ENCODE assay signal across 15 cellular contexts in the genomic region with DNA sequence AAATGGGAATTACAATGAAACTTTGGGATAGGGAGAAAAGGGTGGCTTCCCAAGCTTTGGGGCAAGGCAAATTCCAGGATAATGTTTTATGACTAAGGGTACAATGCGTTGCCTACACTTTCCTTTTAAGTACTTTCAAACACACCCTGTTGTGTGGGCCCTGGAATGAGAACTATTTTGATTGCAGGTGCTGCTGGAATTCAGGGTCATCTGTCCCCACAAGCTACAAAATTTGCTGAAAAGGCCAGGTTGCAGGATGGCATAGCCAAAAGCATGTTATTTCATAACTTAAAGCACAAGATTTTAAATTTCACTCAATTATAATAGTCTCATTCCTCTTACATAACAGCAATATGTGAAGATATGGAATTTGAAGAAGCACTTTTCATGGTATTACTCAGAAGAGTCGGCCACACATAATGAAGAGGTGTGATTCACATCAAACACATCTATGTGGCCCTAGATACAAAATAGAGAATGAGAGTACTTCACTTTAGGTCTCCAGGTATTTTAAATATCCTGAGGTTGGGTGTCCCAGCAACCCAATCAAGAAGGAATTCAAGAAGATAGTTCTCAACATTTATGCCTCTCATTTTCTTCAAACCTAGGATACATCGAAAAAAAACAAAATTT.
A peak's percentile ranks its signal among the peaks of the same experiment; 100 is the strongest.
DNase-seq lines count a peak whose midpoint lies in the region; ATAC-seq and TF ChIP-seq lines count a peak whose summit lies in the region.
"Had no signal": no experiment of that assay in that cellular context is flagged by ENCODE, and none has a peak within 500 bp of the region (broad histone marks: within the 10 kb centered on the region; RNA-seq: fewer than 3 reads in every experiment).

No MANE protein-coding gene starts in this region.

- TF ChIP-seq CTCF in CD4-positive, alpha-beta T cell (IDR thresholded peaks at IDR 0.05), result no peak
- TF ChIP-seq CTCF in gastroesophageal sphincter (IDR thresholded peaks at IDR 0.05), result no peak

- no peaks in the 10 kb centered on the region for H3K9me3 ChIP-seq in iPS-18a (ENCODE audit: control insufficient read depth, low read depth, low read length)
- H3K9me3 ChIP-seq in CD4-positive, alpha-beta T cell (ENCODE audit: control insufficient read depth, low read length), result no peaks in the 10 kb centered on the region
- no peaks in the 10 kb centered on the region for H3K9me3 ChIP-seq in gastroesophageal sphincter
- H3K9me3 ChIP-seq: BE2C, left ventricle myocardium inferior, spleen had no signal

- ATAC-seq in SK-N-SH treated with all-trans-retinoic acid at 6 μM for 48 hours (peak; percentile 33), HG03045 (IDR thresholded peaks at IDR 0.05; ENCODE audit: unreplicated experiment) (no peak), gastroesophageal sphincter (no peak)
- no peak for ATAC-seq in CD4-positive, alpha-beta T cell (ENCODE audit: poor library complexity)

- POLR2A ChIA-PET in CD4-positive, alpha-beta T cell (lab: Charles Lee), result no interaction called here
- POLR2A ChIA-PET in activated CD4-positive, alpha-beta memory T cell treated with anti-CD3 and anti-CD28 coated beads, Interleukin-2, amount 10 ng/mL, durations not matched to agents 7 days and 5 days (lab: Charles Lee), result no interaction called here

- H3K27me3 ChIP-seq in iPS-18a (ENCODE audit: control insufficient read depth, insufficient read depth, low read length) (no peaks in the 10 kb centered on the region), gastroesophageal sphincter (no peaks in the 10 kb centered on the region)
- peaks cover 7% of the 10 kb centered on the region for H3K27me3 ChIP-seq in CD4-positive, alpha-beta T cell (ENCODE audit: control insufficient read depth, insufficient read depth, low read length)
- H3K27me3 ChIP-seq: BE2C, spleen had no signal

- no peak overlapping the region for H3K27ac Mint-ChIP-seq in CD4-positive, alpha-beta T cell
- H3K27ac Mint-ChIP-seq in activated CD4-positive, alpha-beta memory T cell treated with anti-CD3 and anti-CD28 coated beads, Interleukin-2, amount 10 ng/mL, durations not matched to agents 7 days and 5 days, result no peak overlapping the region
- H3K27ac Mint-ChIP-seq: activated naive CD4-positive, alpha-beta T cell treated with anti-CD3 and anti-CD28 coated beads, Interleukin-2, amount 10 ng/mL, durations not matched to agents 7 days and 5 days had no signal

- no peak overlapping the region for H3K4me3 Mint-ChIP-seq in CD4-positive, alpha-beta T cell
- no peak overlapping the region for H3K4me3 Mint-ChIP-seq in activated CD4-positive, alpha-beta memory T cell treated with anti-CD3 and anti-CD28 coated beads, Interleukin-2, amount 10 ng/mL, durations not matched to agents 7 days and 5 days
- H3K4me3 Mint-ChIP-seq: activated naive CD4-positive, alpha-beta T cell treated with anti-CD3 and anti-CD28 coated beads, Interleukin-2, amount 10 ng/mL, durations not matched to agents 7 days and 5 days had no signal

- peak; percentile 76 for DNase-seq in ELF-1 (ENCODE audit: low read depth, low spot score)
- peak; percentile 89 for DNase-seq in renal cortical epithelial cell (ENCODE audit: low read depth)
- no peak for DNase-seq in CD4-positive, alpha-beta T cell
- DNase-seq in activated CD4-positive, alpha-beta memory T cell treated with anti-CD3 and anti-CD28 coated beads, Interleukin-2, amount 10 ng/mL, durations not matched to agents 7 days and 5 days, result no peak
- DNase-seq: activated naive CD4-positive, alpha-beta T cell treated with anti-CD3 and anti-CD28 coated beads, Interleukin-2, amount 10 ng/mL, durations not matched to agents 7 days and 5 days; BE2C; central memory CD4-positive, alpha-beta T cell; DMS79 treated with DMSO at 0.1 percent for 48 hours; left ventricle myocardium inferior; NCI-H446; spleen had no signal

- H3K36me3 Mint-ChIP-seq in CD4-positive, alpha-beta T cell (ENCODE audit: low read depth), result no peaks in the 10 kb centered on the region
- H3K36me3 Mint-ChIP-seq in activated CD4-positive, alpha-beta memory T cell treated with anti-CD3 and anti-CD28 coated beads, Interleukin-2, amount 10 ng/mL, durations not matched to agents 7 days and 5 days (ENCODE audit: low read depth), result no peaks in the 10 kb centered on the region
- H3K36me3 Mint-ChIP-seq: activated naive CD4-positive, alpha-beta T cell treated with anti-CD3 and anti-CD28 coated beads, Interleukin-2, amount 10 ng/mL, durations not matched to agents 7 days and 5 days had no signal

- peaks cover 13% of the 10 kb centered on the region for H3K27me3 Mint-ChIP-seq in CD4-positive, alpha-beta T cell
- no peaks in the 10 kb centered on the region for H3K27me3 Mint-ChIP-seq in activated CD4-positive, alpha-beta memory T cell treated with anti-CD3 and anti-CD28 coated beads, Interleukin-2, amount 10 ng/mL, durations not matched to agents 7 days and 5 days
- H3K27me3 Mint-ChIP-seq: activated naive CD4-positive, alpha-beta T cell treated with anti-CD3 and anti-CD28 coated beads, Interleukin-2, amount 10 ng/mL, durations not matched to agents 7 days and 5 days had no signal

- TF ChIP-seq POLR2A in gastroesophageal sphincter (IDR thresholded peaks at IDR 0.05), result no peak

- peak overlapping the region; percentile 32 for H3K27ac ChIP-seq in iPS-18a (ENCODE audit: low read length)
- H3K27ac ChIP-seq in CD4-positive, alpha-beta T cell (ENCODE audit: low read depth, low read length), result no peak overlapping the region
- H3K27ac ChIP-seq in gastroesophageal sphincter, result no peak overlapping the region
- H3K27ac ChIP-seq: left ventricle myocardium inferior, spleen had no signal

- 68 to 87% methylated on average over 3 of the region's 3 CpGs for WGBS in gastroesophageal sphincter (ENCODE audit: low coverage in 1 of 2), 2 donors

- no peak for TF ChIP-seq EP300 in gastroesophageal sphincter (IDR thresholded peaks at IDR 0.05)

- H3K9ac ChIP-seq in iPS-18a (ENCODE audit: low read length), result no peak overlapping the region

- H3K9me3 Mint-ChIP-seq in CD4-positive, alpha-beta T cell, result no peaks in the 10 kb centered on the region
- no peaks in the 10 kb centered on the region for H3K9me3 Mint-ChIP-seq in activated CD4-positive, alpha-beta memory T cell treated with anti-CD3 and anti-CD28 coated beads, Interleukin-2, amount 10 ng/mL, durations not matched to agents 7 days and 5 days
- H3K9me3 Mint-ChIP-seq: activated naive CD4-positive, alpha-beta T cell treated with anti-CD3 and anti-CD28 coated beads, Interleukin-2, amount 10 ng/mL, durations not matched to agents 7 days and 5 days had no signal

- intact Hi-C loops in CD4-positive, alpha-beta T cell (cut with DNase I, micrococcal nuclease), result no loop called here

- H3K4me3 ChIP-seq in iPS-18a (ENCODE audit: low read length), result no peak overlapping the region
- no peak overlapping the region for H3K4me3 ChIP-seq in gastroesophageal sphincter
- H3K4me3 ChIP-seq: left ventricle myocardium inferior, spleen had no signal

- no peaks in the 10 kb centered on the region for H3K36me3 ChIP-seq in iPS-18a (ENCODE audit: control insufficient read depth, low read depth, low read length)
- H3K36me3 ChIP-seq in gastroesophageal sphincter, result no peaks in the 10 kb centered on the region
- H3K36me3 ChIP-seq: BE2C, left ventricle myocardium inferior, spleen had no signal

- H3K4me1 ChIP-seq in iPS-18a (ENCODE audit: control insufficient read depth, low read depth, low read length) (peaks cover 8% of the 10 kb centered on the region), gastroesophageal sphincter (peaks cover 0 to 49% (median 7%) of the 10 kb centered on the region in 3 donors)
- H3K4me1 ChIP-seq: BE2C had no signal

- CTCF ChIA-PET in CD4-positive, alpha-beta T cell (lab: Charles Lee), result no interaction called here
- CTCF ChIA-PET in activated CD4-positive, alpha-beta memory T cell treated with anti-CD3 and anti-CD28 coated beads, Interleukin-2, amount 10 ng/mL, durations not matched to agents 7 days and 5 days (lab: Charles Lee), result no interaction called here

- H3K4me1 Mint-ChIP-seq in CD4-positive, alpha-beta T cell (ENCODE audit: low read depth), result no peaks in the 10 kb centered on the region
- no peaks in the 10 kb centered on the region for H3K4me1 Mint-ChIP-seq in activated CD4-positive, alpha-beta memory T cell treated with anti-CD3 and anti-CD28 coated beads, Interleukin-2, amount 10 ng/mL, durations not matched to agents 7 days and 5 days
- H3K4me1 Mint-ChIP-seq: activated naive CD4-positive, alpha-beta T cell treated with anti-CD3 and anti-CD28 coated beads, Interleukin-2, amount 10 ng/mL, durations not matched to agents 7 days and 5 days had no signal

TF ChIP-seq in SK-N-SH treated with all-trans-retinoic acid at 6 μM for 48 hours, 23 proteins besides CTCF, POLR2A, EP300 and RAD21:
- TF ChIP-seq ISL1 (CRISPR knock-in tag; IDR thresholded peaks at IDR 0.05) (peak; percentile 14), CSDC2 (CRISPR knock-in tag; IDR thresholded peaks at IDR 0.05) (no peak)

Comparison
In these comparisons a context has a peak if more than half of its experiments do, and no peak if none do; other contexts are left out.
1. DNase-seq: peak in ELF-1 (single experiment) and renal cortical epithelial cell (single experiment); none in CD4-positive, alpha-beta T cell (0 of 10) and activated CD4-positive, alpha-beta memory T cell treated with anti-CD3 and anti-CD28 coated beads, Interleukin-2, amount 10 ng/mL, durations not matched to agents 7 days and 5 days (single experiment).